In genomic region chr12:110355080-110355479, GRCh38 we compare ENCODE assay signal across 7 cellular contexts. TPM values are rescaled to one million over a fixed set of nuclear protein-coding genes. Genes with fewer than 3 reads are reported as not detected.
DNase-seq lines count a peak whose midpoint lies in the region; ATAC-seq and TF ChIP-seq lines count a peak whose summit lies in the region.

No MANE protein-coding gene starts in this region.

- intact Hi-C loops in activated B cell treated with CpG ODN at 0.5 μM for 24 hours (cut with micrococcal nuclease), result loop anchor here (1.0 kb wide), 2 partner anchors 16 to 76 kb away; no protein-coding TSS in a partner anchor

- no peaks in the 10 kb centered on the region for H3K27me3 Mint-ChIP-seq in activated B cell treated with CpG ODN at 0.5 μM for 24 hours

- H3K4me3 ChIP-seq in HFF-Myc (replicated peaks; ENCODE audit: low read depth, low read length), result no peak overlapping the region

- H3K9me3 Mint-ChIP-seq in activated B cell treated with CpG ODN at 0.5 μM for 24 hours, result no peaks in the 10 kb centered on the region

- peak; percentile 60 for TF ChIP-seq CTCF in HFF-Myc (IDR thresholded peaks at IDR 0.05; ENCODE audit: low read depth, low read length, missing control alignments)
- TF ChIP-seq CTCF in activated B cell treated with CpG ODN at 0.5 μM for 24 hours (IDR thresholded peaks at IDR 0.05), result no peak

- ATAC-seq in activated B cell treated with CpG ODN at 0.5 μM for 24 hours (ENCODE audit: low read depth) (peak; percentile 54), HG02610 (IDR thresholded peaks at IDR 0.05; ENCODE audit: unreplicated experiment) (no peak), HG03196 (IDR thresholded peaks at IDR 0.05; ENCODE audit: unreplicated experiment) (no peak)

- no peak overlapping the region for H3K27ac Mint-ChIP-seq in activated B cell treated with CpG ODN at 0.5 μM for 24 hours

- H3K4me3 Mint-ChIP-seq in activated B cell treated with CpG ODN at 0.5 μM for 24 hours, result no peak overlapping the region

- POLR2A ChIA-PET in activated B cell treated with CpG ODN at 0.5 μM for 24 hours (lab: Charles Lee), result interaction anchor here (0.6 to 0.7 kb wide), 2 partner anchors 22 to 31 kb away, joined by 4 to 5 read pairs; no protein-coding TSS in a partner anchor

- peaks cover 3% of the 10 kb centered on the region for H3K36me3 Mint-ChIP-seq in activated B cell treated with CpG ODN at 0.5 μM for 24 hours (ENCODE audit: low read depth)

- DNase-seq in Daoy (ENCODE audit: low read depth), result peak; percentile 30
- no peak for DNase-seq in HFF-Myc (ENCODE audit: extremely low read depth, low read depth)
- DNase-seq in activated B cell treated with CpG ODN at 0.5 μM for 24 hours, result no peak
- DNase-seq in islet precursor cell, result peak; percentile 82
- no peak for DNase-seq in NCI-H187 (lab: John Stamatoyannopoulos, UW)

- H3K4me1 Mint-ChIP-seq in activated B cell treated with CpG ODN at 0.5 μM for 24 hours, result peaks cover 14% of the 10 kb centered on the region

- CTCF ChIA-PET in activated B cell treated with CpG ODN at 0.5 μM for 24 hours (lab: Charles Lee), result interaction anchor here (0.7 to 5.2 kb wide), 3 partner anchors 76 to 533 kb away, joined by 3 to 19 read pairs (median 5); no protein-coding TSS in a partner anchor

RNA-seq across cellular contexts. Expression of gene ANAPC7, which starts 48.4 kb away (rescaled TPM):
- total RNA-seq in Daoy (2014; rRNA removed; shearing (Covaris generic)), result 50.7 and 56.6 TPM in 2 replicates
- total RNA-seq in activated B cell treated with CpG ODN at 0.5 μM for 24 hours, result 69.8 and 76.2 TPM in 2 replicates

Comparison
In these comparisons a context has a peak if more than half of its experiments do, and no peak if none do; other contexts are left out.
1. DNase-seq: peak in Daoy (single experiment) and islet precursor cell (single experiment); none in HFF-Myc (single experiment), activated B cell treated with CpG ODN at 0.5 μM for 24 hours (single experiment) and NCI-H187 (0 of 2).